ENCODE assay signal across 8 cellular contexts in the genomic region with DNA sequence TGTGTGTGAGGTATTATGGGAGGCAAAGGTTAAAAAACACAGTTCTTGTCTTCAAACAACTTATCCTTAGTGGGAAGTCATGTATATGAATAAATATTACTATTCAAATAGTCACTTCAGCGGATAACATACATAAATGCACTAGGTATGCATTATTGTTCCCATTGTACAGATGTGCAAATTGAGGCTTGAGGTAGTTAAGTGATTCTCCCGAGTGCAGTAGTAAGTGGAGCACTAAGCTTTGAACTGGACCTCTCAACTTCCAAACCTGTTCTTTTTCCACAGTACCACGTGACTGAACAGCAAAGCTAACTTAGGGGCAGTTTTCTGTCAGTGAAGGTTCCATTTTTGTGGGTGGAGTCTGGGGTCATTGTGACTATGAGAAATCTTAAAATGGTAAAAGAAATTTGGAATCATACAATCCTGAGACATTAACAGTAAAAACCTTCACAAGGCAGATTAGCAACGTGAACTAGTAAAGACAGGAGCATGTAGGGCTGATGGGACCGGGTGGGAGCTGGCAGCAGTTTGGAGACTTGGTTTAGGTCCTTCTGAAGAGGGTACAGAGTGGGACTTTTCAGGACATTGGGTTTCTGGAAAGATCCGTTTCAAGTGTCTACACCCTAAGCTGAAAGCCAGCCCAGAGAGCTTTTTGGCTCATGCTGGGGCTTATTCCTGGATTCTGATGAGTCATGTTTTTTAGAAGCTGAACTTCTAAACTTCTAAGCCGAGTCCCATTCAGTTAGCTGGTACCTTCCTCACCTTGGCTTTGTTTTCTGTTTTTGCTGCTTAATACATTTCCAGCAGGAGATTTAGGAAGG.
A peak's percentile ranks its signal among the peaks of the same experiment; 100 is the strongest.
DNase-seq lines count a peak whose midpoint lies in the region; ATAC-seq, FAIRE-seq and TF ChIP-seq lines count a peak whose summit lies in the region.

No MANE protein-coding gene starts in this region.

- WGBS in A549 (ENCODE audit: missing lambda C conversion rate): 34% methylated on average over 7 of the region's 7 CpGs
- 55% methylated on average over 7 of the region's 7 CpGs for WGBS in liver

- peaks cover 86% of the 10 kb centered on the region for H3K4me1 ChIP-seq in A549
- peaks cover 0 to 31% (median 9%) of the 10 kb centered on the region in 4 donors for H3K4me1 ChIP-seq in liver (ENCODE audit: control insufficient read depth in 4 of 4, insufficient read depth in 4 of 4, low read length in 3 of 4)

- ATAC-seq in A549 (peak; percentile 10 to 31; a peak in 3 of 6 replicates), GM18517 (IDR thresholded peaks at IDR 0.05; ENCODE audit: unreplicated experiment) (no peak), HG02798 (IDR thresholded peaks at IDR 0.05; ENCODE audit: poor library complexity, unreplicated experiment) (no peak), HG03442 (IDR thresholded peaks at IDR 0.05; ENCODE audit: unreplicated experiment) (no peak)

- no peaks in the 10 kb centered on the region for H3K27me3 ChIP-seq in liver (ENCODE audit: control insufficient read depth in 4 of 4, insufficient read depth in 4 of 4, low read length in 3 of 4)

- TF ChIP-seq POLR2A in A549 (IDR thresholded peaks at IDR 0.05; ENCODE audit: low read length): no peak

- H3K4me2 ChIP-seq in A549: peak overlapping the region; percentile 79

- FAIRE-seq in A549 (lab: Jason Lieb, UNC): no peak

- no peaks in the 10 kb centered on the region for H3K36me3 ChIP-seq in liver (ENCODE audit: control insufficient read depth in 4 of 4, insufficient read depth in 3 of 4, low read depth in 1 of 4, low read length in 3 of 4)

- H3K27ac ChIP-seq in A549: peak overlapping the region; percentile 87 to 90
- H3K27ac ChIP-seq in liver (ENCODE audit: low read depth in 1 of 2, low read length in 2 of 2): peak overlapping the region; percentile 69 to 77

- no peak overlapping the region for H3K9ac ChIP-seq in liver (ENCODE audit: low read depth in 1 of 2, low read length in 2 of 2)

- H3K4me3 ChIP-seq in A549: no peak overlapping the region
- H3K4me3 ChIP-seq in astrocyte of the cerebellum (ENCODE audit: low read depth, low read length): no peak overlapping the region
- no peak overlapping the region for H3K4me3 ChIP-seq in liver (ENCODE audit: low read depth in 1 of 3, low read length in 3 of 3)

- no peak for TF ChIP-seq EP300 in A549 (IDR thresholded peaks at IDR 0.05)

- in situ Hi-C loops in astrocyte of the cerebellum (cut with HindIII; ENCODE audit: low sequenced_read_pairs): no loop called here

- TF ChIP-seq CTCF in A549 (IDR thresholded peaks at IDR 0.05) (no peak), astrocyte of the cerebellum (IDR thresholded peaks at IDR 0.05; ENCODE audit: low read depth, low read length, missing control alignments) (no peak), liver (IDR thresholded peaks at IDR 0.05; ENCODE audit: low read depth, low read length, missing input control) (no peak)

- TF ChIP-seq RAD21 in A549 (conservative IDR thresholded peaks at IDR 0.05 in 1 of 2, IDR thresholded peaks at IDR 0.05 in 1 of 2): no peak
- TF ChIP-seq RAD21 in liver (IDR thresholded peaks at IDR 0.05): no peak

- CTCF ChIA-PET in A549 (lab: Yijun Ruan, JAX): interaction anchor here (0.6 to 1.6 kb wide), 10 partner anchors 10 to 1276 kb away, joined by 3 to 5 read pairs (median 3); no protein-coding TSS in a partner anchor

- H3K9me3 ChIP-seq in A549 (no peaks in the 10 kb centered on the region), liver (ENCODE audit: control insufficient read depth in 4 of 4, low read length in 3 of 4) (no peaks in the 10 kb centered on the region)

- POLR2A ChIA-PET in A549 (lab: Yijun Ruan, JAX): interaction anchor here (0.7 to 3.2 kb wide), 2 partner anchors 35 to 40 kb away, joined by 3 to 17 read pairs; no protein-coding TSS in a partner anchor

- peak; percentile 76 to 85 for DNase-seq in A549 (ENCODE audit: low read depth in 1 of 2, low spot score in 1 of 2)
- peak; percentile 53 for DNase-seq in HPDE6-E6E7 (ENCODE audit: extremely low spot score)
- DNase-seq in astrocyte of the cerebellum (ENCODE audit: low read depth): peak; percentile 70
- no peak for DNase-seq in NCI-H187 treated with DMSO at 0.1 percent for 48 hours (lab: John Stamatoyannopoulos, UW)

TF ChIP-seq in A549, 52 proteins besides CTCF, POLR2A, EP300 and RAD21 (continues in another document):
- TF ChIP-seq TFCP2L1 (CRISPR knock-in tag; IDR thresholded peaks at IDR 0.05) (no peak), KDM5A (IDR thresholded peaks at IDR 0.05) (no peak), JUN (IDR thresholded peaks at IDR 0.05) (peak in 1 of 2 experiments; percentile 39; a peak in 1 of 5 replicates), PHF8 (IDR thresholded peaks at IDR 0.05; ENCODE audit: borderline replicate concordance, low read depth) (no peak), HOXB5 (CRISPR knock-in tag; IDR thresholded peaks at IDR 0.05) (0 out of 2 replicates have a peak, but pooled peaks have one; percentile 61), SMC3 (IDR thresholded peaks at IDR 0.05) (no peak), ZFP36 (IDR thresholded peaks at IDR 0.05; ENCODE audit: borderline replicate concordance, partially characterized antibody) (no peak)
- TF ChIP-seq, protein P1, sequence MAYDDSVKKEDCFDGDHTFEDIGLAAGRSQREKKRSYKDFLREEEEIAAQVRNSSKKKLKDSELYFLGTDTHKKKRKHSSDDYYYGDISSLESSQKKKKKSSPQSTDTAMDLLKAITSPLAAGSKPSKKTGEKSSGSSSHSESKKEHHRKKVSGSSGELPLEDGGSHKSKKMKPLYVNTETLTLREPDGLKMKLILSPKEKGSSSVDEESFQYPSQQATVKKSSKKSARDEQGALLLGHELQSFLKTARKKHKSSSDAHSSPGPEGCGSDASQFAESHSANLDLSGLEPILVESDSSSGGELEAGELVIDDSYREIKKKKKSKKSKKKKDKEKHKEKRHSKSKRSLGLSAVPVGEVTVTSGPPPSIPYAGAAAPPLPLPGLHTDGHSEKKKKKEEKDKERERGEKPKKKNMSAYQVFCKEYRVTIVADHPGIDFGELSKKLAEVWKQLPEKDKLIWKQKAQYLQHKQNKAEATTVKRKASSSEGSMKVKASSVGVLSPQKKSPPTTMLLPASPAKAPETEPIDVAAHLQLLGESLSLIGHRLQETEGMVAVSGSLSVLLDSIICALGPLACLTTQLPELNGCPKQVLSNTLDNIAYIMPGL (CRISPR knock-in tag; IDR thresholded peaks at IDR 0.05; ENCODE audit: borderline replicate concordance): no peak
- TF ChIP-seq, protein P2, sequence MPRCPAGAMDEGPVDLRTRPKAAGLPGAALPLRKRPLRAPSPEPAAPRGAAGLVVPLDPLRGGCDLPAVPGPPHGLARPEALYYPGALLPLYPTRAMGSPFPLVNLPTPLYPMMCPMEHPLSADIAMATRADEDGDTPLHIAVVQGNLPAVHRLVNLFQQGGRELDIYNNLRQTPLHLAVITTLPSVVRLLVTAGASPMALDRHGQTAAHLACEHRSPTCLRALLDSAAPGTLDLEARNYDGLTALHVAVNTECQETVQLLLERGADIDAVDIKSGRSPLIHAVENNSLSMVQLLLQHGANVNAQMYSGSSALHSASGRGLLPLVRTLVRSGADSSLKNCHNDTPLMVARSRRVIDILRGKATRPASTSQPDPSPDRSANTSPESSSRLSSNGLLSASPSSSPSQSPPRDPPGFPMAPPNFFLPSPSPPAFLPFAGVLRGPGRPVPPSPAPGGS (IDR thresholded peaks at IDR 0.05): no peak

TF ChIP-seq in liver, 16 proteins besides CTCF, POLR2A, EP300 and RAD21:
- TF ChIP-seq, protein P3, sequence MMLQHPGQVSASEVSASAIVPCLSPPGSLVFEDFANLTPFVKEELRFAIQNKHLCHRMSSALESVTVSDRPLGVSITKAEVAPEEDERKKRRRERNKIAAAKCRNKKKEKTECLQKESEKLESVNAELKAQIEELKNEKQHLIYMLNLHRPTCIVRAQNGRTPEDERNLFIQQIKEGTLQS (IDR thresholded peaks at IDR 0.05): peak; percentile 40
- TF ChIP-seq YY1 (IDR thresholded peaks at IDR 0.05) (peak; percentile 44), HNF4A (conservative IDR thresholded peaks at IDR 0.05) (peak; percentile 8 to 37), JUND (IDR thresholded peaks at IDR 0.05) (peak in 1 of 2 donors; percentile 85), RXRA (IDR thresholded peaks at IDR 0.05) (peak in 1 of 2 donors; percentile 35)
- TF ChIP-seq, protein P4, sequence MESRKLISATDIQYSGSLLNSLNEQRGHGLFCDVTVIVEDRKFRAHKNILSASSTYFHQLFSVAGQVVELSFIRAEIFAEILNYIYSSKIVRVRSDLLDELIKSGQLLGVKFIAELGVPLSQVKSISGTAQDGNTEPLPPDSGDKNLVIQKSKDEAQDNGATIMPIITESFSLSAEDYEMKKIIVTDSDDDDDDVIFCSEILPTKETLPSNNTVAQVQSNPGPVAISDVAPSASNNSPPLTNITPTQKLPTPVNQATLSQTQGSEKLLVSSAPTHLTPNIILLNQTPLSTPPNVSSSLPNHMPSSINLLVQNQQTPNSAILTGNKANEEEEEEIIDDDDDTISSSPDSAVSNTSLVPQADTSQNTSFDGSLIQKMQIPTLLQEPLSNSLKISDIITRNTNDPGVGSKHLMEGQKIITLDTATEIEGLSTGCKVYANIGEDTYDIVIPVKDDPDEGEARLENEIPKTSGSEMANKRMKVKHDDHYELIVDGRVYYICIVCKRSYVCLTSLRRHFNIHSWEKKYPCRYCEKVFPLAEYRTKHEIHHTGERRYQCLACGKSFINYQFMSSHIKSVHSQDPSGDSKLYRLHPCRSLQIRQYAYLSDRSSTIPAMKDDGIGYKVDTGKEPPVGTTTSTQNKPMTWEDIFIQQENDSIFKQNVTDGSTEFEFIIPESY (IDR thresholded peaks at IDR 0.05): no peak

Comparison
In these comparisons a context has a peak if more than half of its experiments do, and no peak if none do; other contexts are left out.
1. ATAC-seq: peak in A549 (2 of 2); none in GM18517 (single experiment), HG02798 (single experiment) and HG03442 (single experiment).